Comparison of ENCODE assay signal across 2 cellular contexts in genomic region chr13:105446197-105446596, GRCh38.
TF ChIP-seq lines count a peak whose summit lies in the region.

No MANE protein-coding gene starts in this region.

TF ChIP-seq in GM23338, 12 proteins besides CTCF, POLR2A, EP300 and RAD21 (continued from another document):
- TF ChIP-seq REST (IDR thresholded peaks at IDR 0.05; ENCODE audit: unreplicated experiment) = no peak
- no peak for TF ChIP-seq CREB1 (CRISPR knock-in tag; IDR thresholded peaks at IDR 0.05; ENCODE audit: low read depth)
- TF ChIP-seq POLR2AphosphoS5 (IDR thresholded peaks at IDR 0.05; ENCODE audit: low read depth) = no peak
- TF ChIP-seq NANOG (IDR thresholded peaks at IDR 0.05; ENCODE audit: borderline replicate concordance) = no peak
- no peak for TF ChIP-seq ZNF462 (CRISPR knock-in tag; IDR thresholded peaks at IDR 0.05)
- TF ChIP-seq STAT1 (IDR thresholded peaks at IDR 0.05; ENCODE audit: unreplicated experiment) = no peak
- no peak for TF ChIP-seq ZNF331 (CRISPR knock-in tag; IDR thresholded peaks at IDR 0.05; ENCODE audit: low read depth)
- no peak for TF ChIP-seq ETS1 (IDR thresholded peaks at IDR 0.05)
- no peak for TF ChIP-seq JUNB (IDR thresholded peaks at IDR 0.05; ENCODE audit: unreplicated experiment)
- TF ChIP-seq EZH2 (IDR thresholded peaks at IDR 0.05; ENCODE audit: low read depth, unreplicated experiment) = no peak

TF ChIP-seq in SK-N-SH, 30 proteins besides CTCF, POLR2A, EP300 and RAD21 (continued from another document):
- TF ChIP-seq GATA2 (CRISPR knock-in tag; IDR thresholded peaks at IDR 0.05) (no peak), GABPA (IDR thresholded peaks at IDR 0.05; ENCODE audit: low read depth) (no peak), TAF1 (IDR thresholded peaks at IDR 0.05; ENCODE audit: borderline replicate concordance, low read depth, low read length) (no peak), MEF2A (IDR thresholded peaks at IDR 0.05; ENCODE audit: borderline replicate concordance, low read depth) (no peak), YY1 (IDR thresholded peaks at IDR 0.05; ENCODE audit: low read depth) (no peak), EZH2phosphoT487 (IDR thresholded peaks at IDR 0.05; ENCODE audit: borderline replicate concordance, low read depth) (no peak), NRF1 (IDR thresholded peaks at IDR 0.05; ENCODE audit: low read depth, low read length) (no peak), TEAD4 (IDR thresholded peaks at IDR 0.05; ENCODE audit: borderline replicate concordance, insufficient read depth) (no peak), FOXJ3 (CRISPR knock-in tag; IDR thresholded peaks at IDR 0.05) (no peak), MXI1 (IDR thresholded peaks at IDR 0.05; ENCODE audit: low read depth, low read length) (no peak), REST (IDR thresholded peaks at IDR 0.05; ENCODE audit: low read depth, low read length) (no peak), USF1 (IDR thresholded peaks at IDR 0.05; ENCODE audit: borderline replicate concordance, low read depth) (no peak), SMC3 (IDR thresholded peaks at IDR 0.05; ENCODE audit: low read depth, low read length) (no peak), USF2 (IDR thresholded peaks at IDR 0.05; ENCODE audit: borderline replicate concordance, low read depth, low read length) (no peak)
TF ChIP-seq in SK-N-SH: peak in this region for 0.
